Comparison of ENCODE assay signal across 1 cellular context in the genomic region with DNA sequence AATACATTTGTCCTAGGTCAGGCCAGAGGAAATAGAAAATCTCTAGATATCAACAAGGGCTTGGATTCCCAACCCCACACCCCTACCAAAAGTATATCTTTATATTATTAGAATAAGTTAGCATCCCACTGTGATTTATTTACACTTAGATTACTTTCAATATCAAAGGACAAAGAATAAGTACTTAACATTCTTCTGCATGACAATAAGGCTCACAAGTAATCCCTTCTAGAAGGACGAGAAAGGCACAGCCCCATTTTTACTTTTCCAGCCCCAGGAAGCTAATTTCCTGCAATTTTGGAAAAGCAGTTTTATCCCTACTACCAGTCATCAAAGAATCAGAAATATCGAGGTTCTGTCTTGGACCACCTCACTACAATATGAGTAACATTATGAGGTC.
TF ChIP-seq lines count a peak whose summit lies in the region.

No MANE protein-coding gene starts in this region.

TF ChIP-seq in H1, 55 proteins besides CTCF, POLR2A, EP300 and RAD21 (continued from another document):
- TF ChIP-seq, protein P1, sequence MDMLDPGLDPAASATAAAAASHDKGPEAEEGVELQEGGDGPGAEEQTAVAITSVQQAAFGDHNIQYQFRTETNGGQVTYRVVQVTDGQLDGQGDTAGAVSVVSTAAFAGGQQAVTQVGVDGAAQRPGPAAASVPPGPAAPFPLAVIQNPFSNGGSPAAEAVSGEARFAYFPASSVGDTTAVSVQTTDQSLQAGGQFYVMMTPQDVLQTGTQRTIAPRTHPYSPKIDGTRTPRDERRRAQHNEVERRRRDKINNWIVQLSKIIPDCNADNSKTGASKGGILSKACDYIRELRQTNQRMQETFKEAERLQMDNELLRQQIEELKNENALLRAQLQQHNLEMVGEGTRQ (IDR thresholded peaks at IDR 0.05; ENCODE audit: low read length) = no peak
- no peak for TF ChIP-seq TCF12 (IDR thresholded peaks at IDR 0.05; ENCODE audit: low read depth, low read length)
- no peak for TF ChIP-seq SP2 (IDR thresholded peaks at IDR 0.05; ENCODE audit: low read length)
